In the genomic region with DNA sequence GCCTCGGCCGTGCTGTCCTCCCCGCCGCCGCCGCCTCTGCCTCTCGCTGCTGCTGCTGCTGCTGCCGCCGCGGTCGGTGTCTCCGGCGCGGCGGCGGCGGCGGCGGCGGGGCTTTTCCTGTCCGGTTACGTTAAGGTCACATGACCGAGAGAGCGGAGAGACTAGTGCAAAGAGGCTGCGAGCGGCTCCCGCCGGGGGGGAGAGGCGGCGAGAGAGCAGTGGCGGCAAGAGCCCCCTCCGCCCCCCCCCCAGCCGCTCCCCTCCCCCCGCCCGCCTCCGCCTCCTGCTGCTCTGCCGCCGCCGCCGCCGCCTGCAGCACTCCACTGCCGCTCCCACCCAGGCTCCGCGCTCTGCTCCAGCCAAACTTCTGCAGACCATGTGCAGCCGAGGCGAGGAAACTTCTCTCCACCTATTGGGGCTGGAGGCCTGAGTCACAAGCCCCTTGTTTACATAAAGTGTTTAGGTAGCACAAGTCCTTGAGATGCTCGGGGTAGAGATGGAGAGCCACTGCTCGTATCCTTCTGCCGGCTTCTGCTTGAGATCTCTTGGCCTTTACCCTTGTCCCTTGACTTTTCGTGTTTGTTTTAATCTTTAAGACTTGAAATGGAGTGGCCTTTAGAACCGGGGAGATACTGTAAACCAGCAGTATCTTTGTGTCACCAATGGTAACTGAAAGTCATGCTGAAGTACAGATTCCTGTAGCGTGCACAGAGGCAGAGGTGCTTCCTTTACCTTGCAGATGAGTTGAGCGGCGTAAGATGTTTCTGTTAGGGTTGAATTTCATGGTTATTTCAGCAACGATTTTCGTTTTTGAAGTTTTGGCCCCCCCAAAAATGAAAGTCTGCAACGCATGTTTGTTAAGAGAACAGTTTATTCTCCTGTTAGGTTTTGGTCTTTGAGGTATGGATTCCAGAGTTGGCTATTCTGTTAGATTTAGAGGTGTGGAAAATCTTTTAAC, we compare ENCODE assay signal across 8 cellular contexts. TPM values are rescaled to one million over a fixed set of nuclear protein-coding genes. Genes with fewer than 3 reads are reported as not detected.
DNase-seq lines count a peak whose midpoint lies in the region; ATAC-seq and TF ChIP-seq lines count a peak whose summit lies in the region.

Gene ZBTB2 (minus strand): TSS at position 89 of the 958 bp plus-strand sequence. CDS start 17,922 bp downstream, outside the sequence.

- H3K36me3 Mint-ChIP-seq in endothelial cell (ENCODE audit: low read depth, unreplicated experiment) (peaks cover 13% of the 10 kb centered on the region), mesothelial cell of epicardium (peaks cover 4% of the 10 kb centered on the region)

- H3K27me3 Mint-ChIP-seq in endothelial cell (ENCODE audit: unreplicated experiment) (peaks cover 21% of the 10 kb centered on the region), mesothelial cell of epicardium (ENCODE audit: low read depth) (no peaks in the 10 kb centered on the region)

- peak within 1 kb of the TSS; percentile 92 for H3K9ac ChIP-seq in NT2/D1 (ENCODE audit: insufficient read length, low read depth)

- H3K27ac Mint-ChIP-seq in endothelial cell (ENCODE audit: unreplicated experiment) (peak within 1 kb of the TSS; percentile 85), mesothelial cell of epicardium (peak within 1 kb of the TSS; percentile 98)

- ATAC-seq in GM18520 (IDR thresholded peaks at IDR 0.05; ENCODE audit: unreplicated experiment) = peak; percentile 9
- ATAC-seq in HG03378 (IDR thresholded peaks at IDR 0.05; ENCODE audit: unreplicated experiment) = peak; percentile 29

- peak within 1 kb of the TSS; percentile 71 for H3K4me3 ChIP-seq in NT2/D1 (ENCODE audit: insufficient read length, low read depth)

- H3K27me3 ChIP-seq in NT2/D1 (ENCODE audit: insufficient read depth, insufficient read length) = no peaks in the 10 kb centered on the region

- H3K9me3 Mint-ChIP-seq in endothelial cell (ENCODE audit: unreplicated experiment) (no peaks in the 10 kb centered on the region), mesothelial cell of epicardium (no peaks in the 10 kb centered on the region)

- H3K4me3 Mint-ChIP-seq in endothelial cell (ENCODE audit: unreplicated experiment) (peak within 1 kb of the TSS; percentile 94), mesothelial cell of epicardium (peak within 1 kb of the TSS; percentile 88)

- no peaks in the 10 kb centered on the region for H3K4me1 ChIP-seq in NT2/D1 (ENCODE audit: insufficient read depth, insufficient read length)

- no peaks in the 10 kb centered on the region for H3K9me3 ChIP-seq in NT2/D1 (ENCODE audit: insufficient read depth, low read length)

- peaks cover 19% of the 10 kb centered on the region for H3K36me3 ChIP-seq in NT2/D1 (ENCODE audit: insufficient read depth, insufficient read length, low read length)

- peaks cover 30% of the 10 kb centered on the region for H3K4me1 Mint-ChIP-seq in endothelial cell (ENCODE audit: unreplicated experiment)
- H3K4me1 Mint-ChIP-seq in mesothelial cell of epicardium = peaks cover 56% of the 10 kb centered on the region

- TF ChIP-seq CTCF in endothelial cell (IDR thresholded peaks at IDR 0.05; ENCODE audit: unreplicated experiment) (no peak), mesothelial cell of epicardium (IDR thresholded peaks at IDR 0.05; ENCODE audit: unreplicated experiment) (no peak)

- DNase-seq in A172 (ENCODE audit: low spot score) = peak; percentile 44
- DNase-seq in NT2/D1 (ENCODE audit: low read depth, low spot score) = no peak
- peak; percentile 19 for DNase-seq in activated CD8-positive, alpha-beta memory T cell treated with anti-CD3 and anti-CD28 coated beads, Interleukin-2, amount 50 U/mL, for 24 hours (ENCODE audit: extremely low read depth)
- DNase-seq in endothelial cell (ENCODE audit: low spot score) = peak; percentile 60
- peak; percentile 56 to 68 for DNase-seq in mesothelial cell of epicardium (ENCODE audit: low spot score in 2 of 2, unreplicated experiment in 2 of 2)
- DNase-seq in stimulated activated CD8-positive, alpha-beta memory T cell treated with anti-CD3 and anti-CD28 coated beads, Interleukin-15, amount 100 ng/mL, for 24 hours (ENCODE audit: low read depth) = peak; percentile 39

RNA-seq across cellular contexts. Expression of gene ZBTB2, which starts in this region (rescaled TPM):
- total RNA-seq in A172 (2014; rRNA removed; shearing (Covaris generic)) = 10.4 and 14.0 TPM in 2 replicates
- total RNA-seq in endothelial cell (ENCODE audit: unreplicated experiment) = 11.6 TPM
- total RNA-seq in mesothelial cell of epicardium = 15.2 to 16.1 TPM (median 15.8 TPM) in 3 replicates
